In genomic region chr9:84493284-84493947, GRCh38 we compare ENCODE assay signal across 1 cellular context.
TF ChIP-seq lines count a peak whose summit lies in the region.

No MANE protein-coding gene starts in this region.

TF ChIP-seq in GM23338, 12 proteins besides CTCF, POLR2A, EP300 and RAD21 (continued from another document):
- TF ChIP-seq ZNF331 (CRISPR knock-in tag; IDR thresholded peaks at IDR 0.05; ENCODE audit: low read depth) = no peak
- TF ChIP-seq NANOG (IDR thresholded peaks at IDR 0.05; ENCODE audit: borderline replicate concordance) = no peak
- TF ChIP-seq, protein P1, sequence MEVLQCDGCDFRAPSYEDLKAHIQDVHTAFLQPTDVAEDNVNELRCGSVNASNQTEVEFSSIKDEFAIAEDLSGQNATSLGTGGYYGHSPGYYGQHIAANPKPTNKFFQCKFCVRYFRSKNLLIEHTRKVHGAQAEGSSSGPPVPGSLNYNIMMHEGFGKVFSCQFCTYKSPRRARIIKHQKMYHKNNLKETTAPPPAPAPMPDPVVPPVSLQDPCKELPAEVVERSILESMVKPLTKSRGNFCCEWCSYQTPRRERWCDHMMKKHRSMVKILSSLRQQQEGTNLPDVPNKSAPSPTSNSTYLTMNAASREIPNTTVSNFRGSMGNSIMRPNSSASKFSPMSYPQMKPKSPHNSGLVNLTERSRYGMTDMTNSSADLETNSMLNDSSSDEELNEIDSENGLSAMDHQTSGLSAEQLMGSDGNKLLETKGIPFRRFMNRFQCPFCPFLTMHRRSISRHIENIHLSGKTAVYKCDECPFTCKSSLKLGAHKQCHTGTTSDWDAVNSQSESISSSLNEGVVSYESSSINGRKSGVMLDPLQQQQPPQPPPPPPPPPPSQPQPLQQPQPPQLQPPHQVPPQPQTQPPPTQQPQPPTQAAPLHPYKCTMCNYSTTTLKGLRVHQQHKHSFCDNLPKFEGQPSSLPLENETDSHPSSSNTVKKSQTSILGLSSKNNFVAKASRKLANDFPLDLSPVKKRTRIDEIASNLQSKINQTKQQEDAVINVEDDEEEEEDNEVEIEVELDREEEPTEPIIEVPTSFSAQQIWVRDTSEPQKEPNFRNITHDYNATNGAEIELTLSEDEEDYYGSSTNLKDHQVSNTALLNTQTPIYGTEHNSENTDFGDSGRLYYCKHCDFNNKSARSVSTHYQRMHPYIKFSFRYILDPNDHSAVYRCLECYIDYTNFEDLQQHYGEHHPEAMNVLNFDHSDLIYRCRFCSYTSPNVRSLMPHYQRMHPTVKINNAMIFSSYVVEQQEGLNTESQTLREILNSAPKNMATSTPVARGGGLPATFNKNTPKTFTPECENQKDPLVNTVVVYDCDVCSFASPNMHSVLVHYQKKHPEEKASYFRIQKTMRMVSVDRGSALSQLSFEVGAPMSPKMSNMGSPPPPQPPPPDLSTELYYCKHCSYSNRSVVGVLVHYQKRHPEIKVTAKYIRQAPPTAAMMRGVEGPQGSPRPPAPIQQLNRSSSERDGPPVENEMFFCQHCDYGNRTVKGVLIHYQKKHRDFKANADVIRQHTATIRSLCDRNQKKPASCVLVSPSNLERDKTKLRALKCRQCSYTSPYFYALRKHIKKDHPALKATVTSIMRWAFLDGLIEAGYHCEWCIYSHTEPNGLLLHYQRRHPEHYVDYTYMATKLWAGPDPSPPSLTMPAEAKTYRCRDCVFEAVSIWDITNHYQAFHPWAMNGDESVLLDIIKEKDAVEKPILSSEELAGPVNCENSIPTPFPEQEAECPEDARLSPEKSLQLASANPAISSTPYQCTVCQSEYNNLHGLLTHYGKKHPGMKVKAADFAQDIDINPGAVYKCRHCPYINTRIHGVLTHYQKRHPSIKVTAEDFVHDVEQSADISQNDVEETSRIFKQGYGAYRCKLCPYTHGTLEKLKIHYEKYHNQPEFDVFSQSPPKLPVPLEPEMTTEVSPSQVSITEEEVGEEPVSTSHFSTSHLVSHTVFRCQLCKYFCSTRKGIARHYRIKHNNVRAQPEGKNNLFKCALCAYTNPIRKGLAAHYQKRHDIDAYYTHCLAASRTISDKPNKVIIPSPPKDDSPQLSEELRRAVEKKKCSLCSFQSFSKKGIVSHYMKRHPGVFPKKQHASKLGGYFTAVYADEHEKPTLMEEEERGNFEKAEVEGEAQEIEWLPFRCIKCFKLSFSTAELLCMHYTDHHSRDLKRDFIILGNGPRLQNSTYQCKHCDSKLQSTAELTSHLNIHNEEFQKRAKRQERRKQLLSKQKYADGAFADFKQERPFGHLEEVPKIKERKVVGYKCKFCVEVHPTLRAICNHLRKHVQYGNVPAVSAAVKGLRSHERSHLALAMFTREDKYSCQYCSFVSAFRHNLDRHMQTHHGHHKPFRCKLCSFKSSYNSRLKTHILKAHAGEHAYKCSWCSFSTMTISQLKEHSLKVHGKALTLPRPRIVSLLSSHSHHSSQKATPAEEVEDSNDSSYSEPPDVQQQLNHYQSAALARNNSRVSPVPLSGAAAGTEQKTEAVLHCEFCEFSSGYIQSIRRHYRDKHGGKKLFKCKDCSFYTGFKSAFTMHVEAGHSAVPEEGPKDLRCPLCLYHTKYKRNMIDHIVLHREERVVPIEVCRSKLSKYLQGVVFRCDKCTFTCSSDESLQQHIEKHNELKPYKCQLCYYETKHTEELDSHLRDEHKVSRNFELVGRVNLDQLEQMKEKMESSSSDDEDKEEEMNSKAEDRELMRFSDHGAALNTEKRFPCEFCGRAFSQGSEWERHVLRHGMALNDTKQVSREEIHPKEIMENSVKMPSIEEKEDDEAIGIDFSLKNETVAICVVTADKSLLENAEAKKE (CRISPR knock-in tag; IDR thresholded peaks at IDR 0.05) = no peak
- no peak for TF ChIP-seq ETS1 (IDR thresholded peaks at IDR 0.05)
- TF ChIP-seq EZH2 (IDR thresholded peaks at IDR 0.05; ENCODE audit: low read depth, unreplicated experiment) = no peak
